In the genomic region with DNA sequence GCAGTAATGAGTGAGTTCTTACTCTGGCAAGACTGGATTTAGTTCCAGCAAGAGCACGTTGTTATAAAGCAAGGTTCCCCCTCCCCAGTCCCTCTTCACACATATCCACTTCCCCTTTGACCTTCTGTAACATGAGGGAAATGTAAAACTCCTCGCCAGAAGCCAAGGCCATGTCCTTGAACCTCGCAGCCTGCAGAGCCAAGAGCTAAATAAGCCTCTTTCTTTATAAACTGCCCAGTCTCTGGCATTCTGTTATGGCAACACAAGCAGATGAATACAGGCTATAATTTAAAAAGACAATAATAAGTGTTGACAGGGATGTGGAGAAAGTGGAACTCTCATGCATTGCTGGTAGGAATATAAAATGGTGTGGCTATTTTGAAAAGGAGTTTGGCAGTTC, we compare ENCODE assay signal across 1 cellular context.
TF ChIP-seq lines count a peak whose summit lies in the region.

No MANE protein-coding gene starts in this region.

TF ChIP-seq in HepG2, 621 proteins besides CTCF, POLR2A, EP300 and RAD21 (continued from another document and continues in another):
- TF ChIP-seq, protein P1, sequence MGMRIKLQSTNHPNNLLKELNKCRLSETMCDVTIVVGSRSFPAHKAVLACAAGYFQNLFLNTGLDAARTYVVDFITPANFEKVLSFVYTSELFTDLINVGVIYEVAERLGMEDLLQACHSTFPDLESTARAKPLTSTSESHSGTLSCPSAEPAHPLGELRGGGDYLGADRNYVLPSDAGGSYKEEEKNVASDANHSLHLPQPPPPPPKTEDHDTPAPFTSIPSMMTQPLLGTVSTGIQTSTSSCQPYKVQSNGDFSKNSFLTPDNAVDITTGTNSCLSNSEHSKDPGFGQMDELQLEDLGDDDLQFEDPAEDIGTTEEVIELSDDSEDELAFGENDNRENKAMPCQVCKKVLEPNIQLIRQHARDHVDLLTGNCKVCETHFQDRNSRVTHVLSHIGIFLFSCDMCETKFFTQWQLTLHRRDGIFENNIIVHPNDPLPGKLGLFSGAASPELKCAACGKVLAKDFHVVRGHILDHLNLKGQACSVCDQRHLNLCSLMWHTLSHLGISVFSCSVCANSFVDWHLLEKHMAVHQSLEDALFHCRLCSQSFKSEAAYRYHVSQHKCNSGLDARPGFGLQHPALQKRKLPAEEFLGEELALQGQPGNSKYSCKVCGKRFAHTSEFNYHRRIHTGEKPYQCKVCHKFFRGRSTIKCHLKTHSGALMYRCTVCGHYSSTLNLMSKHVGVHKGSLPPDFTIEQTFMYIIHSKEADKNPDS (CRISPR knock-in tag; IDR thresholded peaks at IDR 0.05) = no peak
- TF ChIP-seq PHF8 (CRISPR knock-in tag; IDR thresholded peaks at IDR 0.05) (0 out of 2 replicates have a peak, but pooled peaks have one; percentile 20), ZNF589 (CRISPR knock-in tag; conservative IDR thresholded peaks at IDR 0.05) (no peak), ZNF670 (CRISPR knock-in tag; IDR thresholded peaks at IDR 0.05; ENCODE audit: borderline replicate concordance) (no peak), YY1 (IDR thresholded peaks at IDR 0.05; ENCODE audit: insufficient read depth, insufficient replicate concordance, low read depth, low read length) (no peak), RBM39 (IDR thresholded peaks at IDR 0.05; ENCODE audit: low read depth, low read length, poor library complexity, severe bottlenecking) (no peak), HIVEP1 (CRISPR knock-in tag; IDR thresholded peaks at IDR 0.05) (no peak), KLF12 (CRISPR knock-in tag; IDR thresholded peaks at IDR 0.05; ENCODE audit: borderline replicate concordance) (no peak), PRMT3 (CRISPR knock-in tag; IDR thresholded peaks at IDR 0.05; ENCODE audit: borderline replicate concordance, low read depth) (no peak), ZNF615 (CRISPR knock-in tag; IDR thresholded peaks at IDR 0.05; ENCODE audit: borderline replicate concordance) (no peak), ZFP36L2 (CRISPR knock-in tag; IDR thresholded peaks at IDR 0.05) (no peak), SIX1 (CRISPR knock-in tag; IDR thresholded peaks at IDR 0.05; ENCODE audit: borderline replicate concordance) (peak; percentile 71; the same call in 1 of the 2 replicates), IKZF4 (CRISPR knock-in tag; IDR thresholded peaks at IDR 0.05; ENCODE audit: borderline replicate concordance, low read depth, not compliant biosample characterization) (no peak), KMT2B (CRISPR knock-in tag; IDR thresholded peaks at IDR 0.05) (no peak), KLF13 (CRISPR knock-in tag; IDR thresholded peaks at IDR 0.05) (no peak), GATAD2A (CRISPR knock-in tag; IDR thresholded peaks at IDR 0.05) (peak; percentile 74), GPN1 (CRISPR knock-in tag; IDR thresholded peaks at IDR 0.05; ENCODE audit: borderline replicate concordance) (no peak), ZNF660 (CRISPR knock-in tag; IDR thresholded peaks at IDR 0.05; ENCODE audit: borderline replicate concordance, low read depth) (no peak), ZNF30 (CRISPR knock-in tag; IDR thresholded peaks at IDR 0.05) (no peak), SOX6 (IDR thresholded peaks at IDR 0.05) (no peak), SOX6 (CRISPR knock-in tag; IDR thresholded peaks at IDR 0.05) (peak; percentile 78), AKAP8 (CRISPR knock-in tag; IDR thresholded peaks at IDR 0.05) (no peak), ZNF75D (CRISPR knock-in tag; IDR thresholded peaks at IDR 0.05; ENCODE audit: borderline replicate concordance) (no peak), ZNF251 (CRISPR knock-in tag; IDR thresholded peaks at IDR 0.05) (no peak), ZNF460 (CRISPR knock-in tag; IDR thresholded peaks at IDR 0.05; ENCODE audit: borderline replicate concordance) (no peak), HNRNPK (IDR thresholded peaks at IDR 0.05; ENCODE audit: low read depth, low read length, poor library complexity, severe bottlenecking) (no peak), RFX5 (IDR thresholded peaks at IDR 0.05; ENCODE audit: low read depth, low read length) (no peak), SMYD3 (CRISPR knock-in tag; IDR thresholded peaks at IDR 0.05) (no peak), FOXJ3 (CRISPR knock-in tag; IDR thresholded peaks at IDR 0.05; ENCODE audit: borderline replicate concordance) (no peak; the same call in 1 of the 2 replicates), MEIS1 (CRISPR knock-in tag; IDR thresholded peaks at IDR 0.05; ENCODE audit: borderline replicate concordance) (no peak), HDAC1 (CRISPR knock-in tag; IDR thresholded peaks at IDR 0.05) (peak; percentile 28; the same call in 1 of the 2 replicates), ZNF34 (CRISPR knock-in tag; IDR thresholded peaks at IDR 0.05; ENCODE audit: borderline replicate concordance) (no peak), HNF4G (IDR thresholded peaks at IDR 0.05; ENCODE audit: borderline replicate concordance, low read depth, low read length) (peak; percentile 32; the same call in 1 of the 2 replicates), HNF4G (CRISPR knock-in tag; IDR thresholded peaks at IDR 0.05; ENCODE audit: borderline replicate concordance, low read depth) (no peak), RCOR2 (CRISPR knock-in tag; IDR thresholded peaks at IDR 0.05) (peak; percentile 89), GABPA (IDR thresholded peaks at IDR 0.05; ENCODE audit: low read depth, low read length) (no peak), GABPA (CRISPR knock-in tag; IDR thresholded peaks at IDR 0.05; ENCODE audit: low read depth) (0 out of 2 replicates have a peak, but pooled peaks have one; percentile 29), ARNTL (CRISPR knock-in tag; IDR thresholded peaks at IDR 0.05) (0 out of 2 replicates have a peak, but pooled peaks have one; percentile 41), JUND (CRISPR knock-in tag; IDR thresholded peaks at IDR 0.05) (0 out of 2 replicates have a peak, but pooled peaks have one; percentile 17), SMARCC2 (IDR thresholded peaks at IDR 0.05) (no peak), HMG20A (CRISPR knock-in tag; IDR thresholded peaks at IDR 0.05; ENCODE audit: borderline replicate concordance) (peak; percentile 44; the same call in 1 of the 2 replicates), CAMTA2 (CRISPR knock-in tag; IDR thresholded peaks at IDR 0.05; ENCODE audit: borderline replicate concordance) (no peak)
- TF ChIP-seq, protein P2, sequence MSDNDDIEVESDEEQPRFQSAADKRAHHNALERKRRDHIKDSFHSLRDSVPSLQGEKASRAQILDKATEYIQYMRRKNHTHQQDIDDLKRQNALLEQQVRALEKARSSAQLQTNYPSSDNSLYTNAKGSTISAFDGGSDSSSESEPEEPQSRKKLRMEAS (IDR thresholded peaks at IDR 0.05) = peak; percentile 51; the same call in 1 of the 2 replicates
- TF ChIP-seq, protein P3, sequence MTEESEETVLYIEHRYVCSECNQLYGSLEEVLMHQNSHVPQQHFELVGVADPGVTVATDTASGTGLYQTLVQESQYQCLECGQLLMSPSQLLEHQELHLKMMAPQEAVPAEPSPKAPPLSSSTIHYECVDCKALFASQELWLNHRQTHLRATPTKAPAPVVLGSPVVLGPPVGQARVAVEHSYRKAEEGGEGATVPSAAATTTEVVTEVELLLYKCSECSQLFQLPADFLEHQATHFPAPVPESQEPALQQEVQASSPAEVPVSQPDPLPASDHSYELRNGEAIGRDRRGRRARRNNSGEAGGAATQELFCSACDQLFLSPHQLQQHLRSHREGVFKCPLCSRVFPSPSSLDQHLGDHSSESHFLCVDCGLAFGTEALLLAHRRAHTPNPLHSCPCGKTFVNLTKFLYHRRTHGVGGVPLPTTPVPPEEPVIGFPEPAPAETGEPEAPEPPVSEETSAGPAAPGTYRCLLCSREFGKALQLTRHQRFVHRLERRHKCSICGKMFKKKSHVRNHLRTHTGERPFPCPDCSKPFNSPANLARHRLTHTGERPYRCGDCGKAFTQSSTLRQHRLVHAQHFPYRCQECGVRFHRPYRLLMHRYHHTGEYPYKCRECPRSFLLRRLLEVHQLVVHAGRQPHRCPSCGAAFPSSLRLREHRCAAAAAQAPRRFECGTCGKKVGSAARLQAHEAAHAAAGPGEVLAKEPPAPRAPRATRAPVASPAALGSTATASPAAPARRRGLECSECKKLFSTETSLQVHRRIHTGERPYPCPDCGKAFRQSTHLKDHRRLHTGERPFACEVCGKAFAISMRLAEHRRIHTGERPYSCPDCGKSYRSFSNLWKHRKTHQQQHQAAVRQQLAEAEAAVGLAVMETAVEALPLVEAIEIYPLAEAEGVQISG (CRISPR knock-in tag; IDR thresholded peaks at IDR 0.05) = 0 out of 2 replicates have a peak, but pooled peaks have one; percentile 24
- TF ChIP-seq, protein P4, sequence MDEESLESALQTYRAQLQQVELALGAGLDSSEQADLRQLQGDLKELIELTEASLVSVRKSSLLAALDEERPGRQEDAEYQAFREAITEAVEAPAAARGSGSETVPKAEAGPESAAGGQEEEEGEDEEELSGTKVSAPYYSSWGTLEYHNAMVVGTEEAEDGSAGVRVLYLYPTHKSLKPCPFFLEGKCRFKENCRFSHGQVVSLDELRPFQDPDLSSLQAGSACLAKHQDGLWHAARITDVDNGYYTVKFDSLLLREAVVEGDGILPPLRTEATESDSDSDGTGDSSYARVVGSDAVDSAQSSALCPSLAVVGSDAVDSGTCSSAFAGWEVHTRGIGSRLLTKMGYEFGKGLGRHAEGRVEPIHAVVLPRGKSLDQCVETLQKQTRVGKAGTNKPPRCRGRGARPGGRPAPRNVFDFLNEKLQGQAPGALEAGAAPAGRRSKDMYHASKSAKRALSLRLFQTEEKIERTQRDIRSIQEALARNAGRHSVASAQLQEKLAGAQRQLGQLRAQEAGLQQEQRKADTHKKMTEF (CRISPR knock-in tag; IDR thresholded peaks at IDR 0.05) = peak; percentile 41; the same call in 1 of the 2 replicates
- TF ChIP-seq, protein P5, sequence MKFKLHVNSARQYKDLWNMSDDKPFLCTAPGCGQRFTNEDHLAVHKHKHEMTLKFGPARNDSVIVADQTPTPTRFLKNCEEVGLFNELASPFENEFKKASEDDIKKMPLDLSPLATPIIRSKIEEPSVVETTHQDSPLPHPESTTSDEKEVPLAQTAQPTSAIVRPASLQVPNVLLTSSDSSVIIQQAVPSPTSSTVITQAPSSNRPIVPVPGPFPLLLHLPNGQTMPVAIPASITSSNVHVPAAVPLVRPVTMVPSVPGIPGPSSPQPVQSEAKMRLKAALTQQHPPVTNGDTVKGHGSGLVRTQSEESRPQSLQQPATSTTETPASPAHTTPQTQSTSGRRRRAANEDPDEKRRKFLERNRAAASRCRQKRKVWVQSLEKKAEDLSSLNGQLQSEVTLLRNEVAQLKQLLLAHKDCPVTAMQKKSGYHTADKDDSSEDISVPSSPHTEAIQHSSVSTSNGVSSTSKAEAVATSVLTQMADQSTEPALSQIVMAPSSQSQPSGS (CRISPR knock-in tag; IDR thresholded peaks at IDR 0.05) = peak; percentile 43
- TF ChIP-seq, protein P6, sequence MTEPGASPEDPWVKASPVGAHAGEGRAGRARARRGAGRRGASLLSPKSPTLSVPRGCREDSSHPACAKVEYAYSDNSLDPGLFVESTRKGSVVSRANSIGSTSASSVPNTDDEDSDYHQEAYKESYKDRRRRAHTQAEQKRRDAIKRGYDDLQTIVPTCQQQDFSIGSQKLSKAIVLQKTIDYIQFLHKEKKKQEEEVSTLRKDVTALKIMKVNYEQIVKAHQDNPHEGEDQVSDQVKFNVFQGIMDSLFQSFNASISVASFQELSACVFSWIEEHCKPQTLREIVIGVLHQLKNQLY (CRISPR knock-in tag; IDR thresholded peaks at IDR 0.05) = no peak
- TF ChIP-seq, protein P7, sequence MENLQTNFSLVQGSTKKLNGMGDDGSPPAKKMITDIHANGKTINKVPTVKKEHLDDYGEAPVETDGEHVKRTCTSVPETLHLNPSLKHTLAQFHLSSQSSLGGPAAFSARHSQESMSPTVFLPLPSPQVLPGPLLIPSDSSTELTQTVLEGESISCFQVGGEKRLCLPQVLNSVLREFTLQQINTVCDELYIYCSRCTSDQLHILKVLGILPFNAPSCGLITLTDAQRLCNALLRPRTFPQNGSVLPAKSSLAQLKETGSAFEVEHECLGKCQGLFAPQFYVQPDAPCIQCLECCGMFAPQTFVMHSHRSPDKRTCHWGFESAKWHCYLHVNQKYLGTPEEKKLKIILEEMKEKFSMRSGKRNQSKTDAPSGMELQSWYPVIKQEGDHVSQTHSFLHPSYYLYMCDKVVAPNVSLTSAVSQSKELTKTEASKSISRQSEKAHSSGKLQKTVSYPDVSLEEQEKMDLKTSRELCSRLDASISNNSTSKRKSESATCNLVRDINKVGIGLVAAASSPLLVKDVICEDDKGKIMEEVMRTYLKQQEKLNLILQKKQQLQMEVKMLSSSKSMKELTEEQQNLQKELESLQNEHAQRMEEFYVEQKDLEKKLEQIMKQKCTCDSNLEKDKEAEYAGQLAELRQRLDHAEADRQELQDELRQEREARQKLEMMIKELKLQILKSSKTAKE (CRISPR knock-in tag; IDR thresholded peaks at IDR 0.05; ENCODE audit: borderline replicate concordance) = no peak
- TF ChIP-seq, protein P8, sequence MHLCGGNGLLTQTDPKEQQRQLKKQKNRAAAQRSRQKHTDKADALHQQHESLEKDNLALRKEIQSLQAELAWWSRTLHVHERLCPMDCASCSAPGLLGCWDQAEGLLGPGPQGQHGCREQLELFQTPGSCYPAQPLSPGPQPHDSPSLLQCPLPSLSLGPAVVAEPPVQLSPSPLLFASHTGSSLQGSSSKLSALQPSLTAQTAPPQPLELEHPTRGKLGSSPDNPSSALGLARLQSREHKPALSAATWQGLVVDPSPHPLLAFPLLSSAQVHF (CRISPR knock-in tag; IDR thresholded peaks at IDR 0.05) = no peak
- TF ChIP-seq, protein P9, sequence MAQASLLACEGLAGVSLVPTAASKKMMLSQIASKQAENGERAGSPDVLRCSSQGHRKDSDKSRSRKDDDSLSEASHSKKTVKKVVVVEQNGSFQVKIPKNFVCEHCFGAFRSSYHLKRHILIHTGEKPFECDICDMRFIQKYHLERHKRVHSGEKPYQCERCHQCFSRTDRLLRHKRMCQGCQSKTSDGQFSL (CRISPR knock-in tag; IDR thresholded peaks at IDR 0.05) = no peak
- TF ChIP-seq, protein P10, sequence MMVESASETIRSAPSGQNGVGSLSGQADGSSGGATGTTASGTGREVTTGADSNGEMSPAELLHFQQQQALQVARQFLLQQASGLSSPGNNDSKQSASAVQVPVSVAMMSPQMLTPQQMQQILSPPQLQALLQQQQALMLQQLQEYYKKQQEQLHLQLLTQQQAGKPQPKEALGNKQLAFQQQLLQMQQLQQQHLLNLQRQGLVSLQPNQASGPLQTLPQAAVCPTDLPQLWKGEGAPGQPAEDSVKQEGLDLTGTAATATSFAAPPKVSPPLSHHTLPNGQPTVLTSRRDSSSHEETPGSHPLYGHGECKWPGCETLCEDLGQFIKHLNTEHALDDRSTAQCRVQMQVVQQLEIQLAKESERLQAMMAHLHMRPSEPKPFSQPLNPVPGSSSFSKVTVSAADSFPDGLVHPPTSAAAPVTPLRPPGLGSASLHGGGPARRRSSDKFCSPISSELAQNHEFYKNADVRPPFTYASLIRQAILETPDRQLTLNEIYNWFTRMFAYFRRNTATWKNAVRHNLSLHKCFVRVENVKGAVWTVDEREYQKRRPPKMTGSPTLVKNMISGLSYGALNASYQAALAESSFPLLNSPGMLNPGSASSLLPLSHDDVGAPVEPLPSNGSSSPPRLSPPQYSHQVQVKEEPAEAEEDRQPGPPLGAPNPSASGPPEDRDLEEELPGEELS (CRISPR knock-in tag; IDR thresholded peaks at IDR 0.05) = peak; percentile 53
- TF ChIP-seq, protein P11, sequence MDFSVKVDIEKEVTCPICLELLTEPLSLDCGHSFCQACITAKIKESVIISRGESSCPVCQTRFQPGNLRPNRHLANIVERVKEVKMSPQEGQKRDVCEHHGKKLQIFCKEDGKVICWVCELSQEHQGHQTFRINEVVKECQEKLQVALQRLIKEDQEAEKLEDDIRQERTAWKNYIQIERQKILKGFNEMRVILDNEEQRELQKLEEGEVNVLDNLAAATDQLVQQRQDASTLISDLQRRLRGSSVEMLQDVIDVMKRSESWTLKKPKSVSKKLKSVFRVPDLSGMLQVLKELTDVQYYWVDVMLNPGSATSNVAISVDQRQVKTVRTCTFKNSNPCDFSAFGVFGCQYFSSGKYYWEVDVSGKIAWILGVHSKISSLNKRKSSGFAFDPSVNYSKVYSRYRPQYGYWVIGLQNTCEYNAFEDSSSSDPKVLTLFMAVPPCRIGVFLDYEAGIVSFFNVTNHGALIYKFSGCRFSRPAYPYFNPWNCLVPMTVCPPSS (IDR thresholded peaks at IDR 0.05) = no peak
